Comparison of ENCODE assay signal across 16 cellular contexts in genomic region chr1:175865041-175865766, GRCh38.
DNase-seq lines count a peak whose midpoint lies in the region; ATAC-seq lines count a peak whose summit lies in the region.
"Had no signal": no experiment of that assay in that cellular context is flagged by ENCODE, and none has a peak within 500 bp of the region (broad histone marks: within the 10 kb centered on the region; RNA-seq: fewer than 3 reads in every experiment).

No MANE protein-coding gene starts in this region.

- H3K4me3 ChIP-seq in HAP-1 (no peak overlapping the region), iPS-18a (ENCODE audit: low read length) (peak overlapping the region; percentile 25)
- H3K4me3 ChIP-seq: BLaER1, colonic mucosa, left lung, stomach had no signal

- H3K9ac ChIP-seq in iPS-18a (ENCODE audit: low read length): no peak overlapping the region
- H3K9ac ChIP-seq: BLaER1 had no signal

- in situ Hi-C loops in HAP-1 (cut with MboI; ENCODE audit: low sequenced_read_pairs): no loop called here

- H3K27me3 ChIP-seq in HAP-1 (ENCODE audit: low read depth): no peaks in the 10 kb centered on the region
- H3K27me3 ChIP-seq in iPS-18a (ENCODE audit: control insufficient read depth, insufficient read depth, low read length): peaks cover 4% of the 10 kb centered on the region
- H3K27me3 ChIP-seq: BLaER1, colonic mucosa, left lung had no signal

- peaks cover 17% of the 10 kb centered on the region for H3K4me1 ChIP-seq in HAP-1
- H3K4me1 ChIP-seq in iPS-18a (ENCODE audit: control insufficient read depth, low read depth, low read length): peaks cover 43% of the 10 kb centered on the region
- H3K4me1 ChIP-seq: BLaER1, left lung, stomach had no signal

- no peak overlapping the region for H3K27ac ChIP-seq in iPS-18a (ENCODE audit: low read length)
- H3K27ac ChIP-seq: BLaER1, colonic mucosa, epithelial cell of prostate, left lung, stomach had no signal

- ATAC-seq in sciatic nerve (peak; percentile 54), left lobe of liver (no peak), GM21515 (IDR thresholded peaks at IDR 0.05; ENCODE audit: unreplicated experiment) (no peak)
- ATAC-seq: left lung had no signal

- H3K36me3 ChIP-seq in HAP-1 (replicated peaks): no peaks in the 10 kb centered on the region
- no peaks in the 10 kb centered on the region for H3K36me3 ChIP-seq in iPS-18a (ENCODE audit: control insufficient read depth, low read depth, low read length)
- H3K36me3 ChIP-seq: BLaER1, colonic mucosa, left lung, stomach had no signal

- H3K9me3 ChIP-seq in HAP-1: no peaks in the 10 kb centered on the region
- H3K9me3 ChIP-seq in iPS-18a (ENCODE audit: control insufficient read depth, low read depth, low read length): no peaks in the 10 kb centered on the region
- H3K9me3 ChIP-seq: BLaER1, colonic mucosa, left lung, stomach had no signal

- DNase-seq in HAP-1 (ENCODE audit: low spot score in 2 of 2): peak; percentile 44 to 56
- DNase-seq in astrocyte of the hippocampus (ENCODE audit: low read depth, low spot score): peak; percentile 67
- DNase-seq in sciatic nerve (ENCODE audit: low spot score): no peak
- DNase-seq in left lobe of liver (ENCODE audit: low spot score): no peak
- no peak for DNase-seq in D341Med (ENCODE audit: low spot score)
- DNase-seq: activated CD4-positive, CD25-positive, alpha-beta regulatory T cell; colonic mucosa; HCEC 1CT; left lung; NCI-H2029; NCI-H524 treated with DMSO at 0.1 percent for 48 hours; stomach had no signal

- intact Hi-C loops in sciatic nerve (cut with DNase I): no loop called here

Comparison
In these comparisons a context has a peak if more than half of its experiments do, and no peak if none do; other contexts are left out.
1. DNase-seq: peak in HAP-1 (2 of 2) and astrocyte of the hippocampus (single experiment); none in sciatic nerve (single experiment), left lobe of liver (single experiment) and D341Med (single experiment).